27 cellular contexts compared by ENCODE assay signal in the genomic region with DNA sequence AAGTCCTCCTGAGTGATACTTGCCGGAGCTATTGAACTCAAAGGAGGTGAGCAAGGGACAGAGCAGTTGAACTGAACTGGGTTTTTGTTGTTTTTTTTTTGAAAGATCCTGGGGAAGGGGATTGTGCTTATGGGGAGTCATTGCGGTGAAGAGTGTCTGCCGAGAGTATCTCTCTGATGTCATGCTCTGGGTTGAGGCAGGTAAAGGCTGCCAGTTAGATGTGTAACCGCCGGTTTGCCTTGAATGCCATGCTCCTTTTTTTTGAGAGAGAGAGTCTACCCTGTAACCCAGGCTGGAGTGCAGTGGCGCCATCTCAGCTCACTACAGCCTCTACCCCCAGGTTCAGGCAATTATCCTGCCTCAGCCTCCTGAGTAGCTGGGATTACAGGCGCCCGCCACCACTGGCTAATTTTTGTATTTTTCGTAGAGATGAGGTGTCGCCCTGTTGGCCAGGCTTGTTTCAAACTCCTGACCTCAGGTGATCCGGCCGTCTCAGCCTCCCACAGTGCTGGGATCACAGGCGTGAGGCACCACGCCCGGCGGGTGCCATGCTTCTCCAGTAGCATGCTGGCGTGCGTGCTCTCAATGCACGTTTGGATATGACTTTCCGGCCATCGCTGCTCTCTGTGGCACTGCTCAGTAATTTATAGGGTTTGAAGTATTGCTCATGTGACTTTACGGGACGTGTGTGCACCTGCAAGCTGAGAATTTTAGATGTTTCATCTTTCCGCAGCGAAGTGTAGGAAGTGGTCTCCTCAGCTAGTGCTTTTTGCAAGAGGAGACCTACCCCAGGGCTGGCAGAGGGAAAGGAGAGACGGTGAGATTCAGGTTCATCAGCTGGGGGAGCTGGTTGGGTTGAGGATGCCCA. TPM values are rescaled to one million over a fixed set of nuclear protein-coding genes. Genes with fewer than 3 reads are reported as not detected.
DNase-seq lines count a peak whose midpoint lies in the region; ATAC-seq and TF ChIP-seq lines count a peak whose summit lies in the region.
"Had no signal": no experiment of that assay in that cellular context is flagged by ENCODE, and none has a peak within 500 bp of the region (broad histone marks: within the 10 kb centered on the region; RNA-seq: fewer than 3 reads in every experiment).

No MANE protein-coding gene starts in this region.

- H2BK12ac ChIP-seq in H9 (ENCODE audit: insufficient read length, low read depth, low read length) = no peak overlapping the region

- H4K5ac ChIP-seq in H9 (ENCODE audit: insufficient read length, low read depth, low read length) = no peak overlapping the region

- no peak overlapping the region for H3K27ac ChIP-seq in H9 (ENCODE audit: insufficient read length, low read depth, low read length)
- H3K27ac ChIP-seq: gastrocnemius medialis, HL-60 had no signal

- H3K23me2 ChIP-seq in H9 (ENCODE audit: insufficient read length, low read depth, low read length, poor library complexity, severe bottlenecking) = no peaks in the 10 kb centered on the region

- no peak overlapping the region for H3K4ac ChIP-seq in H9 (ENCODE audit: low read depth, low read length)

- no peak for DNase-seq in activated T-cell treated with anti-CD3 and anti-CD28 coated beads, Interleukin-2, amount 50 U/mL, for 4 hours
- no peak for DNase-seq in activated T-cell treated with anti-CD3 and anti-CD28 coated beads, Interleukin-2, amount 50 U/mL, for 1 hour
- DNase-seq in H9 (no peak), nephron progenitor cell (no peak), left lobe of liver (ENCODE audit: low spot score) (no peak), left ventricle myocardium superior (no peak)
- no peak for DNase-seq in activated naive CD4-positive, alpha-beta T cell treated with anti-CD3 and anti-CD28 coated beads, Interleukin-2, amount 50 U/mL, for 72 hours (ENCODE audit: low spot score in 2 of 2)
- no peak for DNase-seq in activated effector memory CD4-positive, alpha-beta T cell treated with Interleukin-2 at 50 U/mL for 16 hours
- DNase-seq: activated CD4-positive, alpha-beta T cell treated with anti-CD3 and anti-CD28 coated beads for 1 hour; activated gamma-delta T cell treated with Interleukin-2 at 50 U/mL for 16 hours; aorta; DMS153; gastrocnemius medialis; GOT3; Karpas-422; natural killer cell; NCI-H1436; NCI-H2081; NCI-H226; Right ventricle myocardium superior; stimulated activated CD4-positive, alpha-beta T cell treated with anti-CD3 and anti-CD28 coated beads, Interleukin-4, amount 100 ng/mL, for 24 hours; substantia nigra had no signal

- WGBS in H9 (ENCODE audit: extremely low coverage, insufficient read length, low lambda C conversion rate) = no CpG with 5 or more reads among the region's 26 CpGs

- no peak overlapping the region for H3K9ac ChIP-seq in H9 (ENCODE audit: extremely low read depth, insufficient read length, low read length)

- TF ChIP-seq CTCF in H9 (conservative IDR thresholded peaks at IDR 0.05) (no peak), nephron progenitor cell (IDR thresholded peaks at IDR 0.05) (no peak)

- no peaks in the 10 kb centered on the region for H3K9me3 ChIP-seq in H9 (ENCODE audit: control insufficient read depth, low read depth, low read length)
- H3K9me3 ChIP-seq: gastrocnemius medialis had no signal

- H4K8ac ChIP-seq in H9 (replicated peaks; ENCODE audit: insufficient read length, low read depth, low read length) = no peak overlapping the region

- intact Hi-C loops in left ventricle myocardium superior (cut with micrococcal nuclease) = no loop called here

- no peak overlapping the region for H3T11ph ChIP-seq in H9 (ENCODE audit: low read length)

- H3K4me2 ChIP-seq in H9 (ENCODE audit: insufficient read depth, insufficient read length, low read length) = no peak overlapping the region

- peak; percentile 49 to 64 for ATAC-seq in activated T-cell treated with anti-CD3 and anti-CD28 coated beads, Interleukin-2, amount 50 U/mL, for 4 hours
- peak; percentile 61 to 86 for ATAC-seq in activated naive CD4-positive, alpha-beta T cell treated with anti-CD3 and anti-CD28 coated beads, Interleukin-2, amount 50 U/mL, for 72 hours
- ATAC-seq in left lobe of liver = no peak
- no peak for ATAC-seq in left ventricle myocardium superior
- ATAC-seq: gastrocnemius medialis had no signal

- H3K18ac ChIP-seq in H9 (ENCODE audit: insufficient read length, low read depth, low read length) = no peak overlapping the region

- H3K23ac ChIP-seq in H9 (ENCODE audit: insufficient read length, low read depth, low read length) = no peak overlapping the region

- H3K56ac ChIP-seq in H9 (ENCODE audit: insufficient read length, low read depth, low read length) = no peak overlapping the region

- H2AFZ ChIP-seq in H9 (ENCODE audit: low read length) = no peak overlapping the region

- no peak overlapping the region for H2AK5ac ChIP-seq in H9 (ENCODE audit: insufficient read length, low read length)

- H2BK15ac ChIP-seq in H9 (ENCODE audit: low read depth, low read length) = no peak overlapping the region

- H2BK20ac ChIP-seq in H9 (ENCODE audit: low read depth, low read length, poor library complexity, severe bottlenecking) = no peak overlapping the region

- no peaks in the 10 kb centered on the region for H3K27me3 Mint-ChIP-seq in activated T-cell treated with anti-CD3 and anti-CD28 coated beads, Interleukin-2, amount 50 U/mL, for 4 hours (ENCODE audit: low read depth)
- H3K27me3 Mint-ChIP-seq in H9 (ENCODE audit: low read depth) (no peaks in the 10 kb centered on the region), nephron progenitor cell (ENCODE audit: low read depth, poor library complexity) (no peaks in the 10 kb centered on the region)
- H3K27me3 Mint-ChIP-seq: type B pancreatic cell had no signal

- H3K79me2 ChIP-seq in H9 (ENCODE audit: insufficient read depth, low read length) = peaks cover 16% of the 10 kb centered on the region; the same call in 1 of the 2 replicates

- H4K91ac ChIP-seq in H9 (ENCODE audit: insufficient read length, low read depth, low read length) = no peak overlapping the region

- H3K9me3 Mint-ChIP-seq in activated T-cell treated with anti-CD3 and anti-CD28 coated beads, Interleukin-2, amount 50 U/mL, for 4 hours = no peaks in the 10 kb centered on the region
- H3K9me3 Mint-ChIP-seq in H9 (no peaks in the 10 kb centered on the region), nephron progenitor cell (no peaks in the 10 kb centered on the region)
- no peaks in the 10 kb centered on the region for H3K9me3 Mint-ChIP-seq in activated naive CD4-positive, alpha-beta T cell treated with anti-CD3 and anti-CD28 coated beads, Interleukin-2, amount 50 U/mL, for 72 hours
- H3K9me3 Mint-ChIP-seq: natural killer cell, type B pancreatic cell had no signal

- H2BK5ac ChIP-seq in H9 (ENCODE audit: insufficient read length, low read length) = no peak overlapping the region

- H3K4me1 Mint-ChIP-seq in activated T-cell treated with anti-CD3 and anti-CD28 coated beads, Interleukin-2, amount 50 U/mL, for 4 hours (ENCODE audit: low read depth) = peaks cover 30% of the 10 kb centered on the region
- H3K4me1 Mint-ChIP-seq in H9 = no peaks in the 10 kb centered on the region
- H3K4me1 Mint-ChIP-seq in nephron progenitor cell = no peaks in the 10 kb centered on the region

- H3K27ac Mint-ChIP-seq in H9 (peak overlapping the region in 2 of 3 experiments; percentile 43 to 57; a peak in 3 of 7 replicates), nephron progenitor cell (peak overlapping the region; percentile 83)
- H3K27ac Mint-ChIP-seq in activated naive CD4-positive, alpha-beta T cell treated with anti-CD3 and anti-CD28 coated beads, Interleukin-2, amount 50 U/mL, for 72 hours = peak overlapping the region; percentile 35 to 62
- H3K27ac Mint-ChIP-seq: natural killer cell, type B pancreatic cell had no signal

- peaks cover 20% of the 10 kb centered on the region for H3K36me3 Mint-ChIP-seq in activated T-cell treated with anti-CD3 and anti-CD28 coated beads, Interleukin-2, amount 50 U/mL, for 4 hours (ENCODE audit: insufficient read depth)
- H3K36me3 Mint-ChIP-seq in H9 (ENCODE audit: insufficient read depth in 1 of 3, low read depth in 3 of 3) = peaks cover 14 to 79% (median 75%) of the 10 kb centered on the region in 3 experiments; a peak in 6 of 7 replicates
- H3K36me3 Mint-ChIP-seq in activated naive CD4-positive, alpha-beta T cell treated with anti-CD3 and anti-CD28 coated beads, Interleukin-2, amount 50 U/mL, for 72 hours = peaks cover 7% of the 10 kb centered on the region in 2 donors
- peaks cover 46% of the 10 kb centered on the region for H3K36me3 Mint-ChIP-seq in nephron progenitor cell (ENCODE audit: low read depth)
- H3K36me3 Mint-ChIP-seq: natural killer cell had no signal

- no peak overlapping the region for H3K14ac ChIP-seq in H9 (ENCODE audit: insufficient read depth, low read length)

- peaks cover 22% of the 10 kb centered on the region for H3K79me1 ChIP-seq in H9 (ENCODE audit: insufficient read depth, low read depth, low read length, poor library complexity, severe bottlenecking)

- no peaks in the 10 kb centered on the region for H3K4me1 ChIP-seq in H9 (ENCODE audit: insufficient read depth, low read length)
- H3K4me1 ChIP-seq: gastrocnemius medialis had no signal

- H4K20me1 ChIP-seq in H9 (ENCODE audit: control insufficient read depth, insufficient read depth, insufficient read length) = no peaks in the 10 kb centered on the region

- H3K4me3 Mint-ChIP-seq in activated T-cell treated with anti-CD3 and anti-CD28 coated beads, Interleukin-2, amount 50 U/mL, for 4 hours = no peak overlapping the region
- H3K4me3 Mint-ChIP-seq in H9 (no peak overlapping the region), nephron progenitor cell (no peak overlapping the region)
- H3K4me3 Mint-ChIP-seq: natural killer cell, type B pancreatic cell had no signal

- H3K27me3 ChIP-seq in H9 (ENCODE audit: insufficient read depth, low read length) = no peaks in the 10 kb centered on the region
- H3K27me3 ChIP-seq: gastrocnemius medialis had no signal

- no peak overlapping the region for H2BK120ac ChIP-seq in H9 (ENCODE audit: low read depth, low read length, poor library complexity, severe bottlenecking)

RNA-seq across cellular contexts. Expression of a gene that starts 8.5 kb away (rescaled TPM):
- total RNA-seq in activated T-cell treated with anti-CD3 and anti-CD28 coated beads, Interleukin-2, amount 50 U/mL, for 4 hours = 100 to 1,000 TPM; 117 to 122 (median 118) TPM
- total RNA-seq in H9 (2021) (69.7 and 78.2 TPM in 2 replicates), left lobe of liver (18.1 TPM), left ventricle myocardium superior (23.9 TPM)
- 10 to 100 TPM; 70.3 to 71.9 TPM for total RNA-seq in activated naive CD4-positive, alpha-beta T cell treated with anti-CD3 and anti-CD28 coated beads, Interleukin-2, amount 50 U/mL, for 72 hours

RNA-seq across cellular contexts. Expression of a gene that starts 59.7 kb away (rescaled TPM):
- total RNA-seq in activated T-cell treated with anti-CD3 and anti-CD28 coated beads, Interleukin-2, amount 50 U/mL, for 4 hours = not detected
- 0.29 and 0.31 TPM in 2 replicates for total RNA-seq in H9 (2021)
- total RNA-seq in activated naive CD4-positive, alpha-beta T cell treated with anti-CD3 and anti-CD28 coated beads, Interleukin-2, amount 50 U/mL, for 72 hours = not detected
- not detected for total RNA-seq in left lobe of liver
- total RNA-seq in left ventricle myocardium superior = not detected
- total RNA-seq: aorta, endothelial cell of umbilical vein, gastrocnemius medialis, lung, pulmonary artery endothelial cell, Right ventricle myocardium superior had no signal

Comparison
In these comparisons a context has a peak if more than half of its experiments do, and no peak if none do; other contexts are left out.
1. ATAC-seq: peak in activated T-cell treated with anti-CD3 and anti-CD28 coated beads, Interleukin-2, amount 50 U/mL, for 4 hours (2 of 2) and activated naive CD4-positive, alpha-beta T cell treated with anti-CD3 and anti-CD28 coated beads, Interleukin-2, amount 50 U/mL, for 72 hours (2 of 2); none in left lobe of liver (single experiment) and left ventricle myocardium superior (single experiment).
2. Peak in every context shown above with its lines, with median percentiles within 50 percentile points of each other: H3K27ac Mint-ChIP-seq.